1 cellular context compared by ENCODE assay signal in genomic region chr10:99084161-99084560, GRCh38.
TF ChIP-seq lines count a peak whose summit lies in the region.

No MANE protein-coding gene starts in this region.

TF ChIP-seq in GM23338, 12 proteins besides CTCF, POLR2A, EP300 and RAD21 (continued from another document):
- no peak for TF ChIP-seq JUNB (IDR thresholded peaks at IDR 0.05; ENCODE audit: unreplicated experiment)
